In genomic region chr2:98896416-98896815, GRCh38 we compare ENCODE assay signal across 1 cellular context.
TF ChIP-seq lines count a peak whose summit lies in the region.

No MANE protein-coding gene starts in this region.

TF ChIP-seq in HepG2, 621 proteins besides CTCF, POLR2A, EP300 and RAD21 (continued from another document):
- TF ChIP-seq PBX2 (CRISPR knock-in tag; IDR thresholded peaks at IDR 0.05): peak; percentile 62; the same call in 1 of the 2 replicates
- no peak for TF ChIP-seq NFKB2 (CRISPR knock-in tag; IDR thresholded peaks at IDR 0.05; ENCODE audit: borderline replicate concordance)
- no peak for TF ChIP-seq ZNF660 (CRISPR knock-in tag; IDR thresholded peaks at IDR 0.05; ENCODE audit: borderline replicate concordance, low read depth)
